Comparison of ENCODE assay signal across 21 cellular contexts in the genomic region with DNA sequence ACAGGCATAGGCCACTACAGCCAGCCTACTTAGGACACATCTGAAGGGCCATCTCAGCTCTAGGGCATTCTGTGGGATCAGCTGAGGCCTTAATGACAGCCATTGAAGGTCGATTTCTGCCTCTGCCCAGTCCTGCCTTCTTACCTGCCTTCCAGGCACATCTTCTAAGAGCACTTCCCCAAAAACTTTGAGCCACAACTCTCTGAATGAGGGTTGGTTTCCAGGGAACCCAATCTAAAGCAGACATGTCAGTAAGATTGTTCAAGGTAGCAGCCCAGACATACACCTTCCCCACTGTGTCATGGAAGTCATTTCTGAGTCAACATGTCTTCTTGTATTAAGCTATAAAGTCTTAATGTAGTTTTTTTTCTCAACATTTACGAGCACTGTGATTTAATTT. TPM values are rescaled to one million over a fixed set of nuclear protein-coding genes. Genes with fewer than 3 reads are reported as not detected.
DNase-seq lines count a peak whose midpoint lies in the region; ATAC-seq and TF ChIP-seq lines count a peak whose summit lies in the region.
"Had no signal": no experiment of that assay in that cellular context is flagged by ENCODE, and none has a peak within 500 bp of the region (broad histone marks: within the 10 kb centered on the region; RNA-seq: fewer than 3 reads in every experiment).

No MANE protein-coding gene starts in this region.

- no peaks in the 10 kb centered on the region for H3K36me3 Mint-ChIP-seq in activated naive CD4-positive, alpha-beta T cell treated with anti-CD3 and anti-CD28 coated beads, Interleukin-2, amount 50 U/mL, for 72 hours
- H3K36me3 Mint-ChIP-seq in activated CD4-positive, alpha-beta T cell treated with anti-CD3 and anti-CD28 coated beads for 36 hours (ENCODE audit: low read depth), result no peaks in the 10 kb centered on the region
- H3K36me3 Mint-ChIP-seq: CD4-positive, CD25-positive, alpha-beta regulatory T cell had no signal

- TF ChIP-seq POLR2A in transverse colon (IDR thresholded peaks at IDR 0.05), result no peak

- H3K4me1 ChIP-seq in mesenchymal stem cell (ENCODE audit: control insufficient read depth, insufficient read depth, low read depth, low read length) (peaks cover 2% of the 10 kb centered on the region), transverse colon (peaks cover 0 to 17% (median 0%) of the 10 kb centered on the region in 4 donors)
- H3K4me1 ChIP-seq: BLaER1, HAP-1 had no signal

- WGBS in mesenchymal stem cell, result 84% methylated on average over 1 of the region's 2 CpGs
- WGBS in transverse colon (ENCODE audit: low coverage in 1 of 2), 2 donors, result 73 to 81% methylated on average over 2 of the region's 2 CpGs

- H3K9ac ChIP-seq in mesenchymal stem cell (ENCODE audit: low read length), result no peak overlapping the region
- H3K9ac ChIP-seq: BLaER1 had no signal

- H3K4me3 Mint-ChIP-seq in activated CD4-positive, alpha-beta T cell treated with anti-CD3 and anti-CD28 coated beads for 36 hours, result no peak overlapping the region
- H3K4me3 Mint-ChIP-seq: B cell; CD4-positive, CD25-positive, alpha-beta regulatory T cell; GM23338; HFFc6 had no signal

- H3K18ac ChIP-seq in mesenchymal stem cell (ENCODE audit: low read depth in 1 of 2, low read length in 2 of 2), result no peak overlapping the region

- no peak overlapping the region for H2AFZ ChIP-seq in mesenchymal stem cell (ENCODE audit: low read depth, low read length)
- H2AFZ ChIP-seq: GM23338 had no signal

- no peak for TF ChIP-seq EP300 in transverse colon (IDR thresholded peaks at IDR 0.05; ENCODE audit: low read depth)

- H3K36me3 ChIP-seq in mesenchymal stem cell (ENCODE audit: control insufficient read depth in 1 of 2, insufficient read depth in 2 of 2, low read depth in 1 of 2, low read length in 2 of 2) (no peaks in the 10 kb centered on the region), transverse colon (no peaks in the 10 kb centered on the region)
- H3K36me3 ChIP-seq: BLaER1, HAP-1 had no signal

- no peak overlapping the region for H2AK5ac ChIP-seq in mesenchymal stem cell (ENCODE audit: low read length, severe bottlenecking)

- no peaks in the 10 kb centered on the region for H3K4me1 Mint-ChIP-seq in activated CD4-positive, alpha-beta T cell treated with anti-CD3 and anti-CD28 coated beads for 36 hours
- H3K4me1 Mint-ChIP-seq: B cell, GM23338 had no signal

- H4K91ac ChIP-seq in mesenchymal stem cell (ENCODE audit: low read length), result no peak overlapping the region

- no peak overlapping the region for H3K4ac ChIP-seq in mesenchymal stem cell (ENCODE audit: low read depth in 1 of 2, low read length in 2 of 2)

- H4K8ac ChIP-seq in mesenchymal stem cell (ENCODE audit: low read length), result no peak overlapping the region

- H3K79me1 ChIP-seq in mesenchymal stem cell (replicated peaks; ENCODE audit: low read length, poor library complexity, severe bottlenecking), result no peaks in the 10 kb centered on the region

- H3K27ac ChIP-seq in mesenchymal stem cell (ENCODE audit: low read length, poor library complexity, severe bottlenecking) (no peak overlapping the region), transverse colon (peak overlapping the region; percentile 47 to 69 (median 58))
- H3K27ac ChIP-seq: 22Rv1, BLaER1, C4-2B had no signal

- TF ChIP-seq CTCF in transverse colon (IDR thresholded peaks at IDR 0.05), result no peak

- H2BK120ac ChIP-seq in mesenchymal stem cell (ENCODE audit: low read depth, low read length), result peak overlapping the region; percentile 34

- no peak overlapping the region for H3K14ac ChIP-seq in mesenchymal stem cell (ENCODE audit: low read length in 2 of 2)

- H3K4me2 ChIP-seq in mesenchymal stem cell (ENCODE audit: low read length, poor library complexity, severe bottlenecking), result no peak overlapping the region
- H3K4me2 ChIP-seq: BLaER1, GM23338 had no signal

- POLR2A ChIA-PET in activated CD4-positive, alpha-beta T cell treated with anti-CD3 and anti-CD28 coated beads for 36 hours (lab: Charles Lee), result interaction anchor here (0.5 to 0.6 kb wide), 2 partner anchors 12 to 348 kb away, joined by 3 to 5 read pairs; no protein-coding TSS in a partner anchor

- H3K4me3 ChIP-seq in mesenchymal stem cell (ENCODE audit: insufficient read depth in 1 of 2, low read depth in 1 of 2, low read length in 2 of 2) (no peak overlapping the region), transverse colon (no peak overlapping the region)
- H3K4me3 ChIP-seq: BLaER1, GM23338, HAP-1 had no signal

- no peak overlapping the region for H2BK12ac ChIP-seq in mesenchymal stem cell (ENCODE audit: low read length in 2 of 2)

- CTCF ChIA-PET in activated CD4-positive, alpha-beta T cell treated with anti-CD3 and anti-CD28 coated beads for 36 hours (lab: Charles Lee), result interaction anchor here (1.4 kb wide), 1 partner anchor 243 kb away, joined by 3 read pairs; no protein-coding TSS in a partner anchor

- peak overlapping the region; percentile 15 to 55 for H3K27ac Mint-ChIP-seq in activated naive CD4-positive, alpha-beta T cell treated with anti-CD3 and anti-CD28 coated beads, Interleukin-2, amount 50 U/mL, for 72 hours
- H3K27ac Mint-ChIP-seq in activated CD4-positive, alpha-beta T cell treated with anti-CD3 and anti-CD28 coated beads for 36 hours, result no peak overlapping the region
- H3K27ac Mint-ChIP-seq: B cell; CD4-positive, CD25-positive, alpha-beta regulatory T cell; GM23338; HFFc6 had no signal

- no peak for ATAC-seq in activated naive CD4-positive, alpha-beta T cell treated with anti-CD3 and anti-CD28 coated beads, Interleukin-2, amount 50 U/mL, for 72 hours
- ATAC-seq in activated CD4-positive, alpha-beta T cell treated with anti-CD3 and anti-CD28 coated beads for 36 hours, result no peak
- ATAC-seq: GM23338 had no signal

- H2BK15ac ChIP-seq in mesenchymal stem cell (ENCODE audit: low read depth, poor library complexity, severe bottlenecking), result no peak overlapping the region

- no peak overlapping the region for H2BK5ac ChIP-seq in mesenchymal stem cell (ENCODE audit: low read depth, low read length, poor library complexity, severe bottlenecking)

- no peak overlapping the region for H3K23ac ChIP-seq in mesenchymal stem cell (ENCODE audit: low read length in 2 of 2)

- H3K27me3 Mint-ChIP-seq in activated CD4-positive, alpha-beta T cell treated with anti-CD3 and anti-CD28 coated beads for 36 hours, result no peaks in the 10 kb centered on the region
- H3K27me3 Mint-ChIP-seq: B cell; CD4-positive, CD25-positive, alpha-beta regulatory T cell had no signal

- no peak for DNase-seq in activated naive CD4-positive, alpha-beta T cell treated with anti-CD3 and anti-CD28 coated beads, Interleukin-2, amount 50 U/mL, for 72 hours (ENCODE audit: low spot score in 2 of 2)
- DNase-seq in activated naive CD4-positive, alpha-beta T cell treated with Interleukin-2 at 50 U/mL for 16 hours, result no peak
- DNase-seq in islet precursor cell (peak; percentile 50), mesenchymal stem cell (no peak), transverse colon (no peak), NCI-H2081 treated with DMSO at 0.1 percent for 48 hours (lab: John Stamatoyannopoulos, UW) (no peak)
- no peak for DNase-seq in stimulated activated CD8-positive, alpha-beta memory T cell treated with anti-CD3 and anti-CD28 coated beads, Interleukin-4, amount 100 ng/mL, for 48 hours
- DNase-seq in activated CD4-positive, alpha-beta T cell treated with anti-CD3 and anti-CD28 coated beads for 36 hours, result no peak
- DNase-seq: Calu3; CD4-positive, CD25-positive, alpha-beta regulatory T cell; COR-L47; DMS53; DMS79 treated with DMSO at 0.1 percent for 48 hours; GF-D8; HFFc6 had no signal

- in situ Hi-C loops in transverse colon (cut with MboI; ENCODE audit: low pct_ligation_motif_present in 1 of 4, low pct_unique_long_range_greater_than_20kb in 1 of 4, low sequenced_read_pairs in 3 of 4), result no loop called here

- intact Hi-C loops in transverse colon (cut with DNase I; ENCODE audit: low total_unique reads), result no loop called here
- intact Hi-C loops in activated CD4-positive, alpha-beta T cell treated with anti-CD3 and anti-CD28 coated beads for 36 hours (cut with DNase I, micrococcal nuclease), result no loop called here

- H3K27me3 ChIP-seq in mesenchymal stem cell (ENCODE audit: control insufficient read depth in 1 of 2, insufficient read depth in 1 of 2, low read length in 2 of 2), result peaks cover 0 to 13% of the 10 kb centered on the region in 2 experiments
- H3K27me3 ChIP-seq in transverse colon, result no peaks in the 10 kb centered on the region
- H3K27me3 ChIP-seq: BLaER1 had no signal

- no peaks in the 10 kb centered on the region for H3K9me3 ChIP-seq in mesenchymal stem cell (ENCODE audit: control insufficient read depth, low read length)
- no peaks in the 10 kb centered on the region for H3K9me3 ChIP-seq in transverse colon
- H3K9me3 ChIP-seq: BLaER1, HAP-1 had no signal

- no peaks in the 10 kb centered on the region for H3K9me3 Mint-ChIP-seq in activated naive CD4-positive, alpha-beta T cell treated with anti-CD3 and anti-CD28 coated beads, Interleukin-2, amount 50 U/mL, for 72 hours
- H3K9me3 Mint-ChIP-seq in activated CD4-positive, alpha-beta T cell treated with anti-CD3 and anti-CD28 coated beads for 36 hours (ENCODE audit: low read depth), result no peaks in the 10 kb centered on the region
- H3K9me3 Mint-ChIP-seq: GM23338, HFFc6 had no signal

RNA-seq across cellular contexts. Expression of a gene that starts 18.2 kb away (rescaled TPM):
- 10 to 100 TPM; 66.1 to 80.4 TPM for total RNA-seq in activated naive CD4-positive, alpha-beta T cell treated with anti-CD3 and anti-CD28 coated beads, Interleukin-2, amount 50 U/mL, for 72 hours
- 114 TPM for polyA plus RNA-seq in mesenchymal stem cell (2013, experiment 1 of 2)
- 112 TPM for polyA plus RNA-seq in mesenchymal stem cell (2013, experiment 2 of 2)
- total RNA-seq in transverse colon, result 100 to 1,000 TPM in 1 of 4 donors, 10 to 100 TPM in 3; 28.7 to 162 (median 37.0) TPM
- 10 to 100 TPM; 40.3 to 64.2 TPM for total RNA-seq in activated CD4-positive, alpha-beta T cell treated with anti-CD3 and anti-CD28 coated beads for 36 hours
